In the genomic region with DNA sequence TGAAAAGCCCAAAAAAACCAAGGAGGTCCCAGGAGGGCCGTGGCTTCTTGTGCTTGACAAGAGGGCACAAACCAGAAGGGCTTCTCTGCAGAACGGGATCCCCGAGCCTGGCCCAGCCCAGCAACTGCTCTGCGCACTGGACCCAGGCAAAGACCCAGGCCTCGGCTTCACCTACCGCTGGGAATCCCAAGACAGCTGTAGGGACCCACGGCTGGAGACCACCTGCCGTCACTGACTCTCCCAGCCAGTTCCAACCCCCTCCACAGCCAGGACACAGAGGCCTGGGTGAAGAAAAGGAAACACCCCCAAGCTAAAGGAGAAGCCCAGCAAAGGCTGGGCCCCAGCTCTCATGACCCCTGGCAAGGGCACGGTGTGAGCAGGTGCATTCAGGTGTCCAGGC, we compare ENCODE assay signal across 24 cellular contexts. TPM values are rescaled to one million over a fixed set of nuclear protein-coding genes. Genes with fewer than 3 reads are reported as not detected.
DNase-seq lines count a peak whose midpoint lies in the region; ATAC-seq and TF ChIP-seq lines count a peak whose summit lies in the region.
"Had no signal": no experiment of that assay in that cellular context is flagged by ENCODE, and none has a peak within 500 bp of the region (broad histone marks: within the 10 kb centered on the region; RNA-seq: fewer than 3 reads in every experiment).

No MANE protein-coding gene starts in this region.

- no peak overlapping the region for H4K8ac ChIP-seq in H9 (replicated peaks; ENCODE audit: insufficient read length, low read depth, low read length)

- H3K79me1 ChIP-seq in H9 (ENCODE audit: insufficient read depth, low read depth, low read length, poor library complexity, severe bottlenecking), result no peaks in the 10 kb centered on the region

- peaks cover 0 to 5% of the 10 kb centered on the region in 2 experiments; a peak in 2 of 5 replicates for H3K9me3 Mint-ChIP-seq in H9
- no peaks in the 10 kb centered on the region for H3K9me3 Mint-ChIP-seq in stimulated activated effector memory CD8-positive, alpha-beta T cell treated with anti-CD3 and anti-CD28 coated beads, Interleukin-12 subunit alpha, Interleukin-12 subunit beta, amount 100 ng/mL, for 72 hours
- H3K9me3 Mint-ChIP-seq: activated B cell treated with CpG ODN at 0.5 μM for 24 hours; activated naive CD8-positive, alpha-beta T cell treated with anti-CD3 and anti-CD28 coated beads for 36 hours; IgD-negative memory B cell; immature natural killer cell had no signal

- no peak overlapping the region for H3K4me2 ChIP-seq in H9 (ENCODE audit: insufficient read depth, insufficient read length, low read length)
- H3K4me2 ChIP-seq: hepatocyte, smooth muscle cell had no signal

- H2BK12ac ChIP-seq in H9 (ENCODE audit: insufficient read length, low read depth, low read length), result no peak overlapping the region

- H3K9ac ChIP-seq in H9 (ENCODE audit: extremely low read depth, insufficient read length, low read length), result no peak overlapping the region

- no peaks in the 10 kb centered on the region for H3K9me3 ChIP-seq in H9 (ENCODE audit: control insufficient read depth, low read depth, low read length)
- H3K9me3 ChIP-seq in left lung, result no peaks in the 10 kb centered on the region
- no peaks in the 10 kb centered on the region for H3K9me3 ChIP-seq in effector memory CD4-positive, alpha-beta T cell (ENCODE audit: control insufficient read depth, low read length)
- H3K9me3 ChIP-seq: suprapubic skin, uterus had no signal

- no peaks in the 10 kb centered on the region for H3K4me1 ChIP-seq in H9 (ENCODE audit: insufficient read depth, low read length)
- no peaks in the 10 kb centered on the region for H3K4me1 ChIP-seq in left lung
- H3K4me1 ChIP-seq in effector memory CD4-positive, alpha-beta T cell (ENCODE audit: control insufficient read depth, insufficient read depth, low read length, poor library complexity, severe bottlenecking), result no peaks in the 10 kb centered on the region
- H3K4me1 ChIP-seq: uterus had no signal

- TF ChIP-seq CTCF in H9 (conservative IDR thresholded peaks at IDR 0.05) (no peak), dorsolateral prefrontal cortex (IDR thresholded peaks at IDR 0.05 in 54 of 56, conservative IDR thresholded peaks at IDR 0.05 in 2 of 56; ENCODE audit: low read depth in 1 of 56, partially characterized antibody in 56 of 56) (no peak), left lung (IDR thresholded peaks at IDR 0.05) (no peak)

- no peak overlapping the region for H3K4me3 Mint-ChIP-seq in H9
- no peak overlapping the region for H3K4me3 Mint-ChIP-seq in stimulated activated effector memory CD8-positive, alpha-beta T cell treated with anti-CD3 and anti-CD28 coated beads, Interleukin-12 subunit alpha, Interleukin-12 subunit beta, amount 100 ng/mL, for 72 hours
- H3K4me3 Mint-ChIP-seq: activated B cell treated with CpG ODN at 0.5 μM for 24 hours; activated naive CD8-positive, alpha-beta T cell treated with anti-CD3 and anti-CD28 coated beads for 36 hours; CD14-positive monocyte; IgD-negative memory B cell; immature natural killer cell had no signal

- no peak overlapping the region for H3T11ph ChIP-seq in H9 (ENCODE audit: low read length)

- H4K5ac ChIP-seq in H9 (ENCODE audit: insufficient read length, low read depth, low read length), result no peak overlapping the region

- H3K14ac ChIP-seq in H9 (ENCODE audit: insufficient read depth, low read length), result no peak overlapping the region

- H3K4me3 ChIP-seq in dorsolateral prefrontal cortex, result no peak overlapping the region
- no peak overlapping the region for H3K4me3 ChIP-seq in left lung
- no peak overlapping the region for H3K4me3 ChIP-seq in effector memory CD4-positive, alpha-beta T cell (ENCODE audit: insufficient read depth, low read depth, low read length, poor library complexity, severe bottlenecking)
- H3K4me3 ChIP-seq: hepatocyte, lung, smooth muscle cell, suprapubic skin, uterus had no signal

- no peaks in the 10 kb centered on the region for H3K79me2 ChIP-seq in H9 (ENCODE audit: insufficient read depth, low read length)
- H3K79me2 ChIP-seq: hepatocyte had no signal

- H4K91ac ChIP-seq in H9 (ENCODE audit: insufficient read length, low read depth, low read length), result no peak overlapping the region

- H3K36me3 ChIP-seq in left lung, result peaks cover 0 to 37% of the 10 kb centered on the region in 2 donors
- H3K36me3 ChIP-seq in effector memory CD4-positive, alpha-beta T cell (ENCODE audit: control insufficient read depth, insufficient read depth, low read length), result no peaks in the 10 kb centered on the region
- H3K36me3 ChIP-seq: uterus had no signal

- H2BK120ac ChIP-seq in H9 (ENCODE audit: low read depth, low read length, poor library complexity, severe bottlenecking), result no peak overlapping the region

- H3K27me3 ChIP-seq in H9 (ENCODE audit: insufficient read depth, low read length), result no peaks in the 10 kb centered on the region
- H3K27me3 ChIP-seq in dorsolateral prefrontal cortex, result no peaks in the 10 kb centered on the region
- no peaks in the 10 kb centered on the region for H3K27me3 ChIP-seq in left lung
- H3K27me3 ChIP-seq in effector memory CD4-positive, alpha-beta T cell (replicated peaks; ENCODE audit: control insufficient read depth, insufficient read depth, low read length, poor library complexity, severe bottlenecking), result no peaks in the 10 kb centered on the region
- H3K27me3 ChIP-seq: hepatocyte, suprapubic skin, uterus had no signal

- ATAC-seq in left lung (no peak), GM19455 (IDR thresholded peaks at IDR 0.05; ENCODE audit: unreplicated experiment) (no peak)
- ATAC-seq in stimulated activated effector memory CD8-positive, alpha-beta T cell treated with anti-CD3 and anti-CD28 coated beads, Interleukin-12 subunit alpha, Interleukin-12 subunit beta, amount 100 ng/mL, for 72 hours, result peak; percentile 7

- no peak overlapping the region for H3K4ac ChIP-seq in H9 (ENCODE audit: low read depth, low read length)

- H2BK5ac ChIP-seq in H9 (ENCODE audit: insufficient read length, low read length), result no peak overlapping the region

- peaks cover 3 to 15% of the 10 kb centered on the region in 2 experiments; a peak in 3 of 4 replicates for H3K4me1 Mint-ChIP-seq in H9
- H3K4me1 Mint-ChIP-seq in stimulated activated effector memory CD8-positive, alpha-beta T cell treated with anti-CD3 and anti-CD28 coated beads, Interleukin-12 subunit alpha, Interleukin-12 subunit beta, amount 100 ng/mL, for 72 hours, result peaks cover 19% of the 10 kb centered on the region
- H3K4me1 Mint-ChIP-seq: CD14-positive monocyte, IgD-negative memory B cell, immature natural killer cell had no signal

- no CpG with 5 or more reads among the region's 9 CpGs for WGBS in H9 (ENCODE audit: extremely low coverage, insufficient read length, low lambda C conversion rate)

- no peak overlapping the region for H2BK15ac ChIP-seq in H9 (ENCODE audit: low read depth, low read length)

- H3K27ac ChIP-seq in H9 (ENCODE audit: insufficient read length, low read depth, low read length), result no peak overlapping the region
- H3K27ac ChIP-seq in dorsolateral prefrontal cortex, result peak overlapping the region in 42 of 59 donors; percentile 20 to 99 (median 96)
- no peak overlapping the region for H3K27ac ChIP-seq in left lung
- no peak overlapping the region for H3K27ac ChIP-seq in effector memory CD4-positive, alpha-beta T cell (ENCODE audit: insufficient read depth, low read length, poor library complexity, severe bottlenecking)
- H3K27ac ChIP-seq: hepatocyte, suprapubic skin, uterus had no signal

- no peak overlapping the region for H2BK20ac ChIP-seq in H9 (ENCODE audit: low read depth, low read length, poor library complexity, severe bottlenecking)

- no peaks in the 10 kb centered on the region for H4K20me1 ChIP-seq in H9 (ENCODE audit: control insufficient read depth, insufficient read depth, insufficient read length)

- no peak overlapping the region for H3K23ac ChIP-seq in H9 (ENCODE audit: insufficient read length, low read depth, low read length)

- H3K27me3 Mint-ChIP-seq in H9 (ENCODE audit: low read depth), result no peaks in the 10 kb centered on the region; the same call in 1 of the 2 replicates
- H3K27me3 Mint-ChIP-seq: activated B cell treated with CpG ODN at 0.5 μM for 24 hours; activated naive CD8-positive, alpha-beta T cell treated with anti-CD3 and anti-CD28 coated beads for 36 hours; IgD-negative memory B cell had no signal

- DNase-seq in H9 (no peak), dorsolateral prefrontal cortex (peak in 2 of 10 donors; percentile 29 to 39), left lung (peak; percentile 21 to 67), GDM1 (lab: John Stamatoyannopoulos, UW) (no peak)
- DNase-seq in stimulated activated effector memory CD8-positive, alpha-beta T cell treated with anti-CD3 and anti-CD28 coated beads, Interleukin-12 subunit alpha, Interleukin-12 subunit beta, amount 100 ng/mL, for 72 hours (ENCODE audit: low spot score in 2 of 2), result no peak
- no peak for DNase-seq in effector memory CD4-positive, alpha-beta T cell
- DNase-seq: activated B cell treated with CpG ODN at 0.5 μM for 24 hours; activated CD4-positive, alpha-beta T cell treated with anti-CD3 and anti-CD28 coated beads, Interleukin-2, amount 50 U/mL, for 4 hours; activated CD8-positive, alpha-beta memory T cell treated with anti-CD3 and anti-CD28 coated beads, Interleukin-2, amount 50 U/mL, for 48 hours; activated naive CD8-positive, alpha-beta T cell treated with anti-CD3 and anti-CD28 coated beads for 36 hours; immature natural killer cell; NCI-H2029 treated with DMSO at 0.1 percent for 48 hours; NCI-H226; NCI-H774; SHP77; T-helper 9 cell; uterus had no signal

- H3K56ac ChIP-seq in H9 (ENCODE audit: insufficient read length, low read depth, low read length), result no peak overlapping the region

- no peak overlapping the region for H2AK5ac ChIP-seq in H9 (ENCODE audit: insufficient read length, low read length)

- no peak overlapping the region for H2AFZ ChIP-seq in H9 (ENCODE audit: low read length)
- H2AFZ ChIP-seq: hepatocyte had no signal

- peak overlapping the region; percentile 13 to 97 (median 68); a peak in 3 of 7 replicates for H3K27ac Mint-ChIP-seq in H9
- peak overlapping the region; percentile 10 for H3K27ac Mint-ChIP-seq in stimulated activated effector memory CD8-positive, alpha-beta T cell treated with anti-CD3 and anti-CD28 coated beads, Interleukin-12 subunit alpha, Interleukin-12 subunit beta, amount 100 ng/mL, for 72 hours
- H3K27ac Mint-ChIP-seq: activated B cell treated with CpG ODN at 0.5 μM for 24 hours; activated naive CD8-positive, alpha-beta T cell treated with anti-CD3 and anti-CD28 coated beads for 36 hours; CD14-positive monocyte; IgD-negative memory B cell; immature natural killer cell had no signal

- H3K23me2 ChIP-seq in H9 (ENCODE audit: insufficient read length, low read depth, low read length, poor library complexity, severe bottlenecking), result no peaks in the 10 kb centered on the region

- H3K36me3 Mint-ChIP-seq in H9 (ENCODE audit: insufficient read depth in 1 of 3, low read depth in 3 of 3), result peaks cover 25 to 38% (median 31%) of the 10 kb centered on the region in 3 experiments
- peaks cover 66% of the 10 kb centered on the region for H3K36me3 Mint-ChIP-seq in stimulated activated effector memory CD8-positive, alpha-beta T cell treated with anti-CD3 and anti-CD28 coated beads, Interleukin-12 subunit alpha, Interleukin-12 subunit beta, amount 100 ng/mL, for 72 hours
- H3K36me3 Mint-ChIP-seq: CD14-positive monocyte, immature natural killer cell had no signal

- no peak overlapping the region for H3K18ac ChIP-seq in H9 (ENCODE audit: insufficient read length, low read depth, low read length)

- intact Hi-C loops in dorsolateral prefrontal cortex (cut with DNase I) (loop anchor here in 1 of 2 donors (5.0 kb wide), 2 partner anchors 68 to 153 kb away; no protein-coding TSS in a partner anchor), left lung (cut with DNase I) (no loop called here)

RNA-seq across cellular contexts. Expression of a gene that starts 24.3 kb away (rescaled TPM):
- 34.3 and 35.8 TPM in 2 replicates for total RNA-seq in H9 (2021)
- total RNA-seq in dorsolateral prefrontal cortex, result 100 to 1,000 TPM in 1 of 120 experiments, 10 to 100 TPM in 119; 30.5 to 103 (median 48.6) TPM
- total RNA-seq in left lung, result 10 to 100 TPM; 29.1 to 69.4 TPM

Comparison
In these comparisons a context has a peak if more than half of its experiments do, and no peak if none do; other contexts are left out.
1. DNase-seq: peak in left lung (2 of 2); none in H9 (single experiment), stimulated activated effector memory CD8-positive, alpha-beta T cell treated with anti-CD3 and anti-CD28 coated beads, Interleukin-12 subunit alpha, Interleukin-12 subunit beta, amount 100 ng/mL, for 72 hours (0 of 2), effector memory CD4-positive, alpha-beta T cell (0 of 3) and GDM1 (single experiment).
2. H3K27ac ChIP-seq: peak in dorsolateral prefrontal cortex (42 of 59); none in H9 (single experiment), left lung (0 of 2) and effector memory CD4-positive, alpha-beta T cell (single experiment).